35 cellular contexts compared by ENCODE assay signal in genomic region chr14:40467969-40468368, GRCh38.
DNase-seq lines count a peak whose midpoint lies in the region; ATAC-seq, FAIRE-seq and TF ChIP-seq lines count a peak whose summit lies in the region.
"Had no signal": no experiment of that assay in that cellular context is flagged by ENCODE, and none has a peak within 500 bp of the region (broad histone marks: within the 10 kb centered on the region; RNA-seq: fewer than 3 reads in every experiment).

No MANE protein-coding gene starts in this region.

- H3K4me1 ChIP-seq in HepG2 (ENCODE audit: insufficient read depth, low read length) (no peaks in the 10 kb centered on the region), right lobe of liver (no peaks in the 10 kb centered on the region), A549 (no peaks in the 10 kb centered on the region), IMR-90 (ENCODE audit: control insufficient read depth, insufficient read depth, low read length) (no peaks in the 10 kb centered on the region), K562 (replicated peaks in 1 of 2; ENCODE audit: control insufficient read depth in 2 of 2, insufficient read depth in 2 of 2, low read length in 2 of 2) (no peaks in the 10 kb centered on the region)
- H3K4me1 ChIP-seq: BE2C; BLaER1; BLaER1 treated with 17β-estradiol and CSF1 and Interleukin-3, amounts not matched to agents 10 nM and 100 nM; Caco-2 had no signal

- no peak overlapping the region for H2BK120ac ChIP-seq in IMR-90 (ENCODE audit: low read depth, low read length)

- H3K9me1 ChIP-seq in IMR-90 (ENCODE audit: insufficient read depth, low read length) = no peaks in the 10 kb centered on the region
- H3K9me1 ChIP-seq in K562 (ENCODE audit: control insufficient read depth, insufficient read depth, low read length) = no peaks in the 10 kb centered on the region

- no TSS peak for BruUV-seq in HepG2 (replicated peaks; lab: Mats Ljungman, UMichigan)
- no TSS peak for BruUV-seq in IMR-90 (replicated peaks; lab: Mats Ljungman, UMichigan)
- no TSS peak for BruUV-seq in K562 (replicated peaks; lab: Mats Ljungman, UMichigan)

- no peak overlapping the region for H3K27ac Mint-ChIP-seq in stimulated activated naive CD8-positive, alpha-beta T cell treated with anti-CD3 and anti-CD28 coated beads, Interleukin-15, amount 100 ng/mL, for 72 hours
- H3K27ac Mint-ChIP-seq: B cell; CD14-positive monocyte; CD4-positive, alpha-beta memory T cell; CD4-positive, alpha-beta T cell; CD4-positive, CD25-positive, alpha-beta regulatory T cell; CD8-positive, alpha-beta memory T cell; CD8-positive, alpha-beta T cell had no signal

- WGBS in HepG2 (ENCODE audit: low lambda C conversion rate) = 1% methylated on average over 1 of the region's 1 CpG
- 31% methylated on average over 1 of the region's 1 CpG for WGBS in right lobe of liver (ENCODE audit: insufficient coverage, low coverage, low lambda C conversion rate, missing lambda C conversion rate)
- 2% methylated on average over 1 of the region's 1 CpG for WGBS in A549 (ENCODE audit: missing lambda C conversion rate)
- WGBS in IMR-90 (ENCODE audit: extremely low coverage in 2 of 2, insufficient read length in 1 of 2), 2 experiments = no CpG with 5 or more reads among the region's 1 CpG
- 0% methylated on average over 1 of the region's 1 CpG for WGBS in K562 (ENCODE audit: insufficient coverage, low coverage, missing lambda C conversion rate)

- H3K18ac ChIP-seq in IMR-90 (ENCODE audit: low read depth, low read length) = no peak overlapping the region

- TF ChIP-seq RAD21 in HepG2 (CRISPR knock-in tag; IDR thresholded peaks at IDR 0.05) (no peak), A549 (conservative IDR thresholded peaks at IDR 0.05 in 1 of 2, IDR thresholded peaks at IDR 0.05 in 1 of 2) (no peak), IMR-90 (IDR thresholded peaks at IDR 0.05; ENCODE audit: low read length) (no peak), K562 (CRISPR knock-in tag; conservative IDR thresholded peaks at IDR 0.05 in 1 of 2, IDR thresholded peaks at IDR 0.05 in 1 of 2) (no peak)

- H3K27ac ChIP-seq in HepG2 (ENCODE audit: extremely low read length, insufficient read depth, low read length) (no peak overlapping the region), right lobe of liver (no peak overlapping the region), A549 (no peak overlapping the region), IMR-90 (ENCODE audit: insufficient read depth, low read length) (no peak overlapping the region), K562 (ENCODE audit: extremely low read depth, low read depth, low read length) (no peak overlapping the region)
- H3K27ac ChIP-seq: 22Rv1; BLaER1; BLaER1 treated with 17β-estradiol and CSF1 and Interleukin-3, amounts not matched to agents 10 nM and 100 nM; C4-2B had no signal

- in situ Hi-C loops in HepG2 (cut with HindIII; ENCODE audit: extremely low pct_ligation_motif_present, low pct_unique_long_range_greater_than_20kb) (no loop called here), IMR-90 (cut with MboI; ENCODE audit: low sequenced_read_pairs) (no loop called here), K562 (cut with MboI) (no loop called here)

- H4K20me1 ChIP-seq in HepG2 (ENCODE audit: insufficient read depth, low read length) (no peaks in the 10 kb centered on the region), IMR-90 (ENCODE audit: insufficient read depth, low read length) (no peaks in the 10 kb centered on the region), K562 (replicated peaks; ENCODE audit: control insufficient read depth, insufficient read depth, low read length) (no peaks in the 10 kb centered on the region)
- H4K20me1 ChIP-seq: BLaER1; BLaER1 treated with 17β-estradiol and CSF1 and Interleukin-3, amounts not matched to agents 10 nM and 100 nM had no signal

- no peak overlapping the region for H3K4me3 ChIP-seq in HepG2 (replicated peaks in 1 of 3; ENCODE audit: insufficient read depth in 1 of 3, low read depth in 2 of 3, low read length in 3 of 3)
- H3K4me3 ChIP-seq in right lobe of liver = no peak overlapping the region
- no peak overlapping the region for H3K4me3 ChIP-seq in A549
- H3K4me3 ChIP-seq in IMR-90 (ENCODE audit: insufficient read depth, low read depth, low read length) = no peak overlapping the region
- H3K4me3 ChIP-seq in K562 = no peak overlapping the region
- H3K4me3 ChIP-seq: BLaER1; BLaER1 treated with 17β-estradiol and CSF1 and Interleukin-3, amounts not matched to agents 10 nM and 100 nM had no signal

- no peak overlapping the region for H3K4me2 ChIP-seq in HepG2 (ENCODE audit: low read depth, low read length)
- no peak overlapping the region for H3K4me2 ChIP-seq in A549
- H3K4me2 ChIP-seq in IMR-90 (ENCODE audit: low read depth, low read length) = no peak overlapping the region
- H3K4me2 ChIP-seq in K562 (ENCODE audit: insufficient read depth, low read length) = no peak overlapping the region
- H3K4me2 ChIP-seq: BLaER1; BLaER1 treated with 17β-estradiol and CSF1 and Interleukin-3, amounts not matched to agents 10 nM and 100 nM had no signal

- dilution Hi-C loops in IMR-90 (cut with HindIII; ENCODE audit: low sequenced_read_pairs, unreplicated experiment) = no loop called here

- no peak overlapping the region for H3K4ac ChIP-seq in IMR-90 (ENCODE audit: low read depth, low read length)

- intact Hi-C loops in HepG2 (cut with micrococcal nuclease; ENCODE audit: unreplicated experiment) = no loop called here
- intact Hi-C loops in right lobe of liver (cut with DNase I) = no loop called here
- intact Hi-C loops in IMR-90 (cut with micrococcal nuclease) = no loop called here
- intact Hi-C loops in K562 (cut with micrococcal nuclease) = no loop called here

- H3K23ac ChIP-seq in IMR-90 (ENCODE audit: low read depth, low read length) = no peak overlapping the region

- no peak overlapping the region for H3K14ac ChIP-seq in IMR-90 (replicated peaks; ENCODE audit: low read depth, low read length)

- H4K5ac ChIP-seq in IMR-90 (ENCODE audit: low read depth, low read length) = no peak overlapping the region

- TF ChIP-seq POLR2A in HepG2 (IDR thresholded peaks at IDR 0.05; ENCODE audit: insufficient read depth in 1 of 2, low read depth in 2 of 2, low read length in 2 of 2) (no peak), right lobe of liver (IDR thresholded peaks at IDR 0.05) (no peak), A549 (IDR thresholded peaks at IDR 0.05; ENCODE audit: low read length) (no peak), IMR-90 (IDR thresholded peaks at IDR 0.05; ENCODE audit: low read depth, low read length) (no peak), K562 (conservative IDR thresholded peaks at IDR 0.05) (no peak)

- no peak overlapping the region for H2BK5ac ChIP-seq in IMR-90 (ENCODE audit: low read depth, low read length, poor library complexity, severe bottlenecking)

- CTCF ChIA-PET in HepG2 (lab: Yijun Ruan, JAX; ENCODE audit: low intra/inter-chr PET ratio, low total read pairs) = no interaction called here
- CTCF ChIA-PET in A549 (lab: Yijun Ruan, JAX) = no interaction called here
- CTCF ChIA-PET in IMR-90 (lab: Yijun Ruan, JAX) = no interaction called here
- CTCF ChIA-PET in K562 (lab: Yijun Ruan, JAX; ENCODE audit: low intra/inter-chr PET ratio) = no interaction called here

- no peaks in the 10 kb centered on the region for H3K27me3 Mint-ChIP-seq in stimulated activated naive CD8-positive, alpha-beta T cell treated with anti-CD3 and anti-CD28 coated beads, Interleukin-15, amount 100 ng/mL, for 72 hours
- H3K27me3 Mint-ChIP-seq: B cell; CD4-positive, alpha-beta memory T cell; CD4-positive, alpha-beta T cell; CD4-positive, CD25-positive, alpha-beta regulatory T cell had no signal

- H3K79me1 ChIP-seq in IMR-90 (ENCODE audit: low read depth in 1 of 2, low read length in 2 of 2) = no peaks in the 10 kb centered on the region

- H4K8ac ChIP-seq in IMR-90 (ENCODE audit: low read depth in 2 of 2, low read length in 2 of 2) = no peak overlapping the region

- H2AFZ ChIP-seq in HepG2 (ENCODE audit: low read length) = no peak overlapping the region
- H2AFZ ChIP-seq in IMR-90 (replicated peaks; ENCODE audit: low read length, poor library complexity) = no peak overlapping the region
- H2AFZ ChIP-seq in K562 (ENCODE audit: low read depth, low read length) = no peak overlapping the region

- H2BK20ac ChIP-seq in IMR-90 (ENCODE audit: low read depth, low read length) = no peak overlapping the region

- ATAC-seq in HepG2 = no peak
- ATAC-seq in right lobe of liver = no peak
- ATAC-seq in A549 = no peak
- ATAC-seq in IMR-90 (ENCODE audit: low read depth) = no peak
- no peak for ATAC-seq in K562
- ATAC-seq in GM19455 (IDR thresholded peaks at IDR 0.05; ENCODE audit: unreplicated experiment) = no peak
- no peak for ATAC-seq in stimulated activated naive CD8-positive, alpha-beta T cell treated with anti-CD3 and anti-CD28 coated beads, Interleukin-15, amount 100 ng/mL, for 72 hours
- ATAC-seq: CD8-positive, alpha-beta T cell had no signal

- no peak overlapping the region for H2AK9ac ChIP-seq in IMR-90 (replicated peaks; ENCODE audit: low read depth, low read length, poor library complexity)

- H2BK15ac ChIP-seq in IMR-90 (ENCODE audit: low read depth, low read length) = no peak overlapping the region

- H3K56ac ChIP-seq in IMR-90 (ENCODE audit: extremely low read depth, insufficient read depth, low read length) = no peak overlapping the region

- TF ChIP-seq CTCF in HepG2 (CRISPR knock-in tag; IDR thresholded peaks at IDR 0.05) = no peak
- TF ChIP-seq CTCF in right lobe of liver (IDR thresholded peaks at IDR 0.05) = no peak
- no peak for TF ChIP-seq CTCF in A549 (IDR thresholded peaks at IDR 0.05)
- TF ChIP-seq CTCF in IMR-90 (conservative IDR thresholded peaks at IDR 0.05; ENCODE audit: low read depth, low read length) = no peak
- no peak for TF ChIP-seq CTCF in K562 (IDR thresholded peaks at IDR 0.05 in 2 of 3, conservative IDR thresholded peaks at IDR 0.05 in 1 of 3; ENCODE audit: insufficient read depth in 2 of 3, low read depth in 1 of 3, low read length in 3 of 3)

- no peak overlapping the region for H2AK5ac ChIP-seq in IMR-90 (ENCODE audit: low read depth, low read length)

- H3K9ac ChIP-seq in HepG2 (ENCODE audit: insufficient read depth, low read depth, low read length) = no peak overlapping the region
- H3K9ac ChIP-seq in IMR-90 (ENCODE audit: low read depth, low read length) = no peak overlapping the region
- H3K9ac ChIP-seq in K562 (ENCODE audit: insufficient read depth in 1 of 2, low read depth in 2 of 2, low read length in 2 of 2) = no peak overlapping the region
- H3K9ac ChIP-seq: BLaER1; BLaER1 treated with 17β-estradiol and CSF1 and Interleukin-3, amounts not matched to agents 10 nM and 100 nM had no signal

- FAIRE-seq in HepG2 (lab: Jason Lieb, UNC) (no peak), A549 (lab: Jason Lieb, UNC) (no peak), K562 (lab: Jason Lieb, UNC) (no peak)
- FAIRE-seq: A204.1 had no signal

- H4K91ac ChIP-seq in IMR-90 (ENCODE audit: insufficient read depth, low read depth, low read length) = no peak overlapping the region

- DNase-seq in HepG2 (ENCODE audit: low spot score) = no peak
- no peak for DNase-seq in right lobe of liver
- DNase-seq in A549 (ENCODE audit: low read depth in 1 of 2, low spot score in 1 of 2) = no peak
- no peak for DNase-seq in IMR-90
- DNase-seq in K562 (ENCODE audit: extremely low read depth in 1 of 4, low spot score in 3 of 4) = no peak
- DNase-seq in NCI-H2196 (lab: John Stamatoyannopoulos, UW; ENCODE audit: unreplicated experiment) = no peak
- DNase-seq in stimulated activated naive CD8-positive, alpha-beta T cell treated with anti-CD3 and anti-CD28 coated beads, Interleukin-15, amount 100 ng/mL, for 72 hours = no peak
- DNase-seq: 8988T; ACHN; AML-193; BE2C; C1 segment of cervical spinal cord; Caco-2; Calu3; CD4-positive, alpha-beta memory T cell; CD4-positive, alpha-beta T cell; CD4-positive, CD25-positive, alpha-beta regulatory T cell; CD8-positive, alpha-beta memory T cell; CD8-positive, alpha-beta T cell; COR-L47; DMS 273 treated with DMSO at 0.1 percent for 48 hours; DMS153; DMS53; DMS79; DMS79 treated with DMSO at 0.1 percent for 48 hours; DND-41; EL had no signal

- no peak for TF ChIP-seq EP300 in HepG2 (IDR thresholded peaks at IDR 0.05; ENCODE audit: low read depth in 2 of 2, low read length in 2 of 2)
- TF ChIP-seq EP300 in HepG2 (CRISPR knock-in tag; IDR thresholded peaks at IDR 0.05; ENCODE audit: borderline replicate concordance) = no peak
- no peak for TF ChIP-seq EP300 in A549 (IDR thresholded peaks at IDR 0.05)
- no peak for TF ChIP-seq EP300 in K562 (IDR thresholded peaks at IDR 0.05; ENCODE audit: low read length)

- H3K9me3 ChIP-seq in HepG2 (ENCODE audit: low read length) (peaks cover 94% of the 10 kb centered on the region), right lobe of liver (no peaks in the 10 kb centered on the region), A549 (no peaks in the 10 kb centered on the region), IMR-90 (ENCODE audit: control insufficient read depth, insufficient read depth, low read length) (peaks cover 8% of the 10 kb centered on the region), K562 (replicated peaks; ENCODE audit: control insufficient read depth, insufficient read depth, low read depth, low read length) (no peaks in the 10 kb centered on the region)
- H3K9me3 ChIP-seq: BE2C had no signal

- H3K4me3 Mint-ChIP-seq in stimulated activated naive CD8-positive, alpha-beta T cell treated with anti-CD3 and anti-CD28 coated beads, Interleukin-15, amount 100 ng/mL, for 72 hours = no peak overlapping the region
- H3K4me3 Mint-ChIP-seq: B cell; CD14-positive monocyte; CD4-positive, alpha-beta memory T cell; CD4-positive, alpha-beta T cell; CD4-positive, CD25-positive, alpha-beta regulatory T cell; CD8-positive, alpha-beta memory T cell; CD8-positive, alpha-beta T cell had no signal

- H3K4me1 Mint-ChIP-seq in stimulated activated naive CD8-positive, alpha-beta T cell treated with anti-CD3 and anti-CD28 coated beads, Interleukin-15, amount 100 ng/mL, for 72 hours = no peaks in the 10 kb centered on the region
- H3K4me1 Mint-ChIP-seq: B cell; CD14-positive monocyte; CD4-positive, alpha-beta memory T cell; CD4-positive, CD25-positive, alpha-beta regulatory T cell; CD8-positive, alpha-beta memory T cell had no signal

- H3K79me2 ChIP-seq in HepG2 (ENCODE audit: insufficient read depth, low read length) (no peaks in the 10 kb centered on the region), K562 (ENCODE audit: control insufficient read depth, insufficient read depth, low read length) (no peaks in the 10 kb centered on the region)

- POLR2A ChIA-PET in HepG2 (lab: Yijun Ruan, JAX) = no interaction called here
- POLR2A ChIA-PET in A549 (lab: Yijun Ruan, JAX) = no interaction called here
- POLR2A ChIA-PET in IMR-90 (lab: Charles Lee; ENCODE audit: unreplicated experiment) = no interaction called here
- POLR2A ChIA-PET in K562 (lab: Yijun Ruan, JAX) = no interaction called here

- peaks cover 4 to 34% of the 10 kb centered on the region in 2 donors for H3K9me3 Mint-ChIP-seq in stimulated activated naive CD8-positive, alpha-beta T cell treated with anti-CD3 and anti-CD28 coated beads, Interleukin-15, amount 100 ng/mL, for 72 hours

- H3K27me3 ChIP-seq in HepG2 (ENCODE audit: control insufficient read depth in 1 of 2, insufficient read depth in 2 of 2, low read length in 2 of 2) = no peaks in the 10 kb centered on the region
- H3K27me3 ChIP-seq in right lobe of liver = no peaks in the 10 kb centered on the region
- no peaks in the 10 kb centered on the region for H3K27me3 ChIP-seq in IMR-90 (ENCODE audit: control insufficient read depth, insufficient read depth, low read length)
- H3K27me3 ChIP-seq in K562 (ENCODE audit: control insufficient read depth in 2 of 2, insufficient read depth in 2 of 2, low read length in 2 of 2) = no peaks in the 10 kb centered on the region
- H3K27me3 ChIP-seq: BE2C; BLaER1; BLaER1 treated with 17β-estradiol and CSF1 and Interleukin-3, amounts not matched to agents 10 nM and 100 nM had no signal

- H3K36me3 ChIP-seq in HepG2 (replicated peaks in 1 of 2; ENCODE audit: control insufficient read depth in 1 of 2, insufficient read depth in 2 of 2, low read length in 2 of 2) = no peaks in the 10 kb centered on the region
- H3K36me3 ChIP-seq in right lobe of liver = no peaks in the 10 kb centered on the region
- no peaks in the 10 kb centered on the region for H3K36me3 ChIP-seq in IMR-90 (ENCODE audit: control insufficient read depth, insufficient read depth, low read length)
- no peaks in the 10 kb centered on the region for H3K36me3 ChIP-seq in K562 (ENCODE audit: control insufficient read depth, insufficient read depth, low read length)
- H3K36me3 ChIP-seq: BE2C; BLaER1; BLaER1 treated with 17β-estradiol and CSF1 and Interleukin-3, amounts not matched to agents 10 nM and 100 nM had no signal

Comparison
In these comparisons a context has a peak if more than half of its experiments do, and no peak if none do; other contexts are left out.
1. Of the 241 proteins assayed by ChIP-seq in both HepG2 and K562: peak only in HepG2: MAFF and MAFK; only in K562: MAFG; in both: none; in neither: 238.